ENCODE assay signal across 26 cellular contexts in the genomic region with DNA sequence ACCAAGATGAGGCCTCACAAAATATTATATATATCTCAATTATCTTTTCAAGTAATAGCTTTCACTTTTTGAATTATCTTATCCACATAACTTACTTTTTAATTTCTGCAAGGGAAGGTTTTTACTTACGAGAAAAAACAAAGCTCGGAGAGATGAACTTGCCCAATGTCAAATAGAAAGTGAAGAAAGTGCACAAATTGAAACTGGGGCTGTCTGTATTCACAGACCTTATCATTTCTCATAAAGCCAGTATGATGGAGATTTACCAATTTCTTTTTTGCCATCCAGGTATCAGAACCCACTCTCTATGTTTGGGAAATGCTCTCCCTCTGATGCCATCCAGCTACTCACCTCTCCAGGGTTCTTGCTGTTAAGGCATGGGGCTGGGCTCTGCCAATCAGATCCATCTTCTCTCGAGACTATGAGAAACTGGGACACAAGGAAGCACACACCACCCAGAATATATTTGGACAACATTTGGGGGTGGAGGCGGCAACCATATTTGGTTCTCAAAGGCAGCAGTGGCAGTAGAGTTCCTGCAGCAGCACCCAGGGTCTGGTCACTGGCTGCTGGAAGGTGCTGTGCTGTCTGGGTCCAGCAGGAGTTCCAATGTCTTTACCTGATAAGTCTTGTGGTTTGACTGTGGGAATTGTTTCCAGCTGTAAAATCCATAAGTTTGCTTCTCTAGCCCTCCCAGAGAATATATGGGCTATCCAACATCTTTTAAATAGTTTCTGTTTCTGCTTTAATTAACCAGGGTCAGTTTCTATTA. TPM values are rescaled to one million over a fixed set of nuclear protein-coding genes. Genes with fewer than 3 reads are reported as not detected.
DNase-seq lines count a peak whose midpoint lies in the region; ATAC-seq and TF ChIP-seq lines count a peak whose summit lies in the region.
"Had no signal": no experiment of that assay in that cellular context is flagged by ENCODE, and none has a peak within 500 bp of the region (broad histone marks: within the 10 kb centered on the region; RNA-seq: fewer than 3 reads in every experiment).

No MANE protein-coding gene starts in this region.

- H3K27me3 Mint-ChIP-seq in WTC11 (ENCODE audit: low read depth) = no peaks in the 10 kb centered on the region
- peaks cover 0 to 7% (median 0%) of the 10 kb centered on the region in 5 donors for H3K27me3 Mint-ChIP-seq in naive thymus-derived CD8-positive, alpha-beta T cell

- no peaks in the 10 kb centered on the region for H3K36me3 Mint-ChIP-seq in WTC11
- no peaks in the 10 kb centered on the region for H3K36me3 Mint-ChIP-seq in naive thymus-derived CD8-positive, alpha-beta T cell
- H3K36me3 Mint-ChIP-seq: CD8-positive, alpha-beta T cell had no signal

- no peak overlapping the region for H3K27ac Mint-ChIP-seq in WTC11
- H3K27ac Mint-ChIP-seq in naive thymus-derived CD8-positive, alpha-beta T cell = no peak overlapping the region
- H3K27ac Mint-ChIP-seq: CD8-positive, alpha-beta T cell; T-helper 1 cell treated with Interleukin-12 subunit alpha and Interleukin-12 subunit beta and Interleukin-4 antibody, amounts not matched to agents 30 μg/mL and 1 μg/mL, for 36 hours had no signal

- H3K4me1 Mint-ChIP-seq in WTC11 = no peaks in the 10 kb centered on the region
- H3K4me1 Mint-ChIP-seq in naive thymus-derived CD8-positive, alpha-beta T cell = no peaks in the 10 kb centered on the region

- DNase-seq in WTC11 (ENCODE audit: low spot score) (no peak), NOMO-1 treated with DMSO at 0.1 percent for 48 hours (lab: John Stamatoyannopoulos, UW; ENCODE audit: unreplicated experiment) (no peak), NCI-H1694 (lab: John Stamatoyannopoulos, UW) (no peak)
- no peak for DNase-seq in naive thymus-derived CD8-positive, alpha-beta T cell
- DNase-seq: 8988T; AML-193; C1 segment of cervical spinal cord; CD8-positive, alpha-beta T cell; DMS153; KG1; NCI-H1105; NCI-H146; NCI-H2029 treated with DMSO at 0.1 percent for 48 hours; NCI-H226; NCI-H510A treated with DMSO at 0.1 percent for 48 hours; NCI-H82; RPMI8226; SHP77; T1000 had no signal

- peak; percentile 46 for ATAC-seq in GM18867 (IDR thresholded peaks at IDR 0.05; ENCODE audit: unreplicated experiment)
- peak; percentile 63 for ATAC-seq in GM21723 (IDR thresholded peaks at IDR 0.05; ENCODE audit: unreplicated experiment)
- ATAC-seq in HG03432 (IDR thresholded peaks at IDR 0.05; ENCODE audit: unreplicated experiment) = peak; percentile 44
- peak; percentile 72 for ATAC-seq in WTC11
- ATAC-seq in naive thymus-derived CD8-positive, alpha-beta T cell = no peak
- ATAC-seq in GM21576 (IDR thresholded peaks at IDR 0.05; ENCODE audit: unreplicated experiment) = no peak
- ATAC-seq: CD8-positive, alpha-beta T cell had no signal

- CTCF ChIA-PET in WTC11 (lab: Charles Lee) = interaction anchor here (0.8 to 1.0 kb wide), 4 partner anchors 10 to 103 kb away, joined by 3 to 4 read pairs (median 3); no protein-coding TSS in a partner anchor

- TF ChIP-seq CTCF in WTC11 (IDR thresholded peaks at IDR 0.05) = no peak

- no peak overlapping the region for H3K4me3 Mint-ChIP-seq in WTC11
- no peak overlapping the region for H3K4me3 Mint-ChIP-seq in naive thymus-derived CD8-positive, alpha-beta T cell
- H3K4me3 Mint-ChIP-seq: CD8-positive, alpha-beta T cell; T-helper 1 cell treated with Interleukin-12 subunit alpha and Interleukin-12 subunit beta and Interleukin-4 antibody, amounts not matched to agents 30 μg/mL and 1 μg/mL, for 36 hours had no signal

- H3K9me3 Mint-ChIP-seq in WTC11 = peaks cover 9% of the 10 kb centered on the region
- peaks cover 0 to 3% (median 0%) of the 10 kb centered on the region in 9 donors for H3K9me3 Mint-ChIP-seq in naive thymus-derived CD8-positive, alpha-beta T cell
- H3K9me3 Mint-ChIP-seq: CD8-positive, alpha-beta T cell; T-helper 1 cell treated with Interleukin-12 subunit alpha and Interleukin-12 subunit beta and Interleukin-4 antibody, amounts not matched to agents 30 μg/mL and 1 μg/mL, for 36 hours had no signal

- POLR2A ChIA-PET in WTC11 (lab: Charles Lee) = no interaction called here
- POLR2A ChIA-PET in naive thymus-derived CD8-positive, alpha-beta T cell (lab: Charles Lee) = no interaction called here

TF ChIP-seq in WTC11, 78 proteins besides CTCF, POLR2A, EP300 and RAD21:
- TF ChIP-seq PRDM15 (CRISPR knock-in tag; IDR thresholded peaks at IDR 0.05) (no peak), JAZF1 (CRISPR knock-in tag; IDR thresholded peaks at IDR 0.05) (no peak), CBFB (CRISPR knock-in tag; IDR thresholded peaks at IDR 0.05; ENCODE audit: low read depth) (no peak), SMAD4 (CRISPR knock-in tag; IDR thresholded peaks at IDR 0.05) (no peak), NFYB (CRISPR knock-in tag; conservative IDR thresholded peaks at IDR 0.05; ENCODE audit: low read depth) (no peak), ZNF121 (CRISPR knock-in tag; IDR thresholded peaks at IDR 0.05) (no peak), ETV6 (CRISPR knock-in tag; IDR thresholded peaks at IDR 0.05) (no peak), ATF6 (CRISPR knock-in tag; IDR thresholded peaks at IDR 0.05) (no peak), ZNF219 (CRISPR knock-in tag; IDR thresholded peaks at IDR 0.05; ENCODE audit: borderline replicate concordance) (no peak), NFATC4 (CRISPR knock-in tag; IDR thresholded peaks at IDR 0.05) (no peak)
- TF ChIP-seq, protein P1, sequence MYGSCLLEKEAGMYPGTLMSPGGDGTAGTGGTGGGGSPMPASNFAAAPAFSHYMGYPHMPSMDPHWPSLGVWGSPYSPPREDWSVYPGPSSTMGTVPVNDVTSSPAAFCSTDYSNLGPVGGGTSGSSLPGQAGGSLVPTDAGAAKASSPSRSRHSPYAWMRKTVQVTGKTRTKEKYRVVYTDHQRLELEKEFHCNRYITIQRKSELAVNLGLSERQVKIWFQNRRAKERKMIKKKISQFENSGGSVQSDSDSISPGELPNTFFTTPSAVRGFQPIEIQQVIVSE (CRISPR knock-in tag; IDR thresholded peaks at IDR 0.05; ENCODE audit: borderline replicate concordance) = no peak

RNA-seq across cellular contexts. Expression of gene SCEL, which starts 45.8 kb away (rescaled TPM):
- 0.11 TPM in 1 of 3 replicates, not detected in the others for total RNA-seq in WTC11 (2021)
- not detected for total RNA-seq in naive thymus-derived CD8-positive, alpha-beta T cell
- not detected for polyA plus RNA-seq in naive thymus-derived CD8-positive, alpha-beta T cell
- total RNA-seq: CD8-positive, alpha-beta T cell; G401; HT1080 had no signal

Comparison
In these comparisons a context has a peak if more than half of its experiments do, and no peak if none do; other contexts are left out.
1. ATAC-seq: peak in GM18867 (single experiment), GM21723 (single experiment), HG03432 (single experiment) and WTC11 (single experiment); none in naive thymus-derived CD8-positive, alpha-beta T cell (0 of 2) and GM21576 (single experiment).